Comparison of ENCODE assay signal across 17 cellular contexts in genomic region chr1:119879517-119879916, GRCh38. TPM values are rescaled to one million over a fixed set of nuclear protein-coding genes. Genes with fewer than 3 reads are reported as not detected.
DNase-seq lines count a peak whose midpoint lies in the region; ATAC-seq, FAIRE-seq and TF ChIP-seq lines count a peak whose summit lies in the region.
"Not testable (repeated sequence)": the region's sequence is repeated elsewhere in the genome, so short reads cannot be mapped to it uniquely, and the experiment has no call there.
"Had no signal": no experiment of that assay in that cellular context is flagged by ENCODE, and none has a peak within 500 bp of the region (broad histone marks: within the 10 kb centered on the region; RNA-seq: fewer than 3 reads in every experiment).

No MANE protein-coding gene starts in this region.

- FAIRE-seq in endothelial cell of umbilical vein (lab: Jason Lieb, UNC), result not testable (repeated sequence)

- H3K4me2 ChIP-seq in endothelial cell of umbilical vein (ENCODE audit: insufficient read depth, low read length), result not testable (repeated sequence)

- not testable (repeated sequence) for H3K27ac Mint-ChIP-seq in activated CD4-positive, alpha-beta T cell treated with anti-CD3 and anti-CD28 coated beads, Interleukin-2, amount 10 ng/mL, durations not matched to agents 24 days and 14 days
- H3K27ac Mint-ChIP-seq in mesothelial cell of epicardium (peak overlapping the region; percentile 3), nephron (peak overlapping the region in 2 of 3 experiments; percentile 1 to 19), type B pancreatic cell (peak overlapping the region; percentile 15)

- H3K4me3 ChIP-seq in endothelial cell of umbilical vein (replicated peaks in 1 of 3; ENCODE audit: insufficient read depth in 1 of 3, low read depth in 1 of 3, low read length in 3 of 3); right lobe of liver: not testable (repeated sequence)

- not testable (repeated sequence) for H2AFZ ChIP-seq in endothelial cell of umbilical vein (ENCODE audit: low read depth, low read length)

- peaks cover 23% of the 10 kb centered on the region for H3K27me3 Mint-ChIP-seq in activated CD4-positive, alpha-beta T cell treated with anti-CD3 and anti-CD28 coated beads, Interleukin-2, amount 10 ng/mL, durations not matched to agents 24 days and 14 days
- H3K27me3 Mint-ChIP-seq in mesothelial cell of epicardium (ENCODE audit: low read depth); nephron (ENCODE audit: low read depth); type B pancreatic cell: not testable (repeated sequence)

- H3K9me3 Mint-ChIP-seq in activated CD4-positive, alpha-beta T cell treated with anti-CD3 and anti-CD28 coated beads, Interleukin-2, amount 10 ng/mL, durations not matched to agents 24 days and 14 days; mesothelial cell of epicardium; nephron; type B pancreatic cell: not testable (repeated sequence)

- not testable (repeated sequence) for H3K4me3 Mint-ChIP-seq in activated CD4-positive, alpha-beta T cell treated with anti-CD3 and anti-CD28 coated beads, Interleukin-2, amount 10 ng/mL, durations not matched to agents 24 days and 14 days; mesothelial cell of epicardium; nephron; type B pancreatic cell

- CTCF ChIA-PET in endothelial cell of umbilical vein (lab: Charles Lee), result interaction anchor here (0.5 to 2.0 kb wide), 2 partner anchors 10 to 65 kb away, joined by 3 to 12 read pairs; no protein-coding TSS in a partner anchor

- H3K9me1 ChIP-seq in endothelial cell of umbilical vein (replicated peaks; ENCODE audit: control insufficient read depth, extremely low read depth, insufficient read depth, low read length), result not testable (repeated sequence)

- not testable (repeated sequence) for TF ChIP-seq CTCF in endothelial cell of umbilical vein (IDR thresholded peaks at IDR 0.05; ENCODE audit: extremely low read depth in 1 of 2, insufficient read depth in 1 of 2, low read depth in 1 of 2, low read length in 2 of 2); right lobe of liver (IDR thresholded peaks at IDR 0.05); mesothelial cell of epicardium (IDR thresholded peaks at IDR 0.05; ENCODE audit: unreplicated experiment); nephron (IDR thresholded peaks at IDR 0.05; ENCODE audit: unreplicated experiment in 3 of 3); type B pancreatic cell (conservative IDR thresholded peaks at IDR 0.05)

- not testable (repeated sequence) for H3K36me3 ChIP-seq in endothelial cell of umbilical vein (ENCODE audit: control insufficient read depth in 2 of 2, extremely low read depth in 1 of 2, insufficient read depth in 2 of 2, low read length in 2 of 2); right lobe of liver

- not testable (repeated sequence) for H3K79me2 ChIP-seq in endothelial cell of umbilical vein (ENCODE audit: control insufficient read depth, insufficient read depth, low read length)

- H3K27ac ChIP-seq in endothelial cell of umbilical vein (ENCODE audit: insufficient read depth, low read depth, low read length); right lobe of liver: not testable (repeated sequence)

- H3K9ac ChIP-seq in endothelial cell of umbilical vein (replicated peaks; ENCODE audit: extremely low read depth, insufficient read depth, low read length), result not testable (repeated sequence)

- H3K4me1 Mint-ChIP-seq in activated CD4-positive, alpha-beta T cell treated with anti-CD3 and anti-CD28 coated beads, Interleukin-2, amount 10 ng/mL, durations not matched to agents 24 days and 14 days; type B pancreatic cell (ENCODE audit: unreplicated experiment): not testable (repeated sequence)
- H3K4me1 Mint-ChIP-seq in mesothelial cell of epicardium (peaks cover 21% of the 10 kb centered on the region), nephron (peaks cover 20% of the 10 kb centered on the region)

- DNase-seq in Ammon's horn (ENCODE audit: low spot score), result peak; percentile 12
- peak; percentile 47 for DNase-seq in activated CD4-positive, alpha-beta T cell treated with anti-CD3 and anti-CD28 coated beads, Interleukin-2, amount 10 ng/mL, durations not matched to agents 24 days and 14 days
- DNase-seq in endothelial cell of umbilical vein (ENCODE audit: low read depth, low spot score); left lobe of liver (ENCODE audit: low spot score); right lobe of liver; mesothelial cell of epicardium (ENCODE audit: low spot score in 2 of 2, unreplicated experiment in 2 of 2); type B pancreatic cell (ENCODE audit: extremely low spot score, unreplicated experiment): not testable (repeated sequence)

- not testable (repeated sequence) for BruUV-seq in endothelial cell of umbilical vein (replicated peaks; lab: Mats Ljungman, UMichigan)

- not testable (repeated sequence) for H3K36me3 Mint-ChIP-seq in activated CD4-positive, alpha-beta T cell treated with anti-CD3 and anti-CD28 coated beads, Interleukin-2, amount 10 ng/mL, durations not matched to agents 24 days and 14 days (ENCODE audit: low read depth); mesothelial cell of epicardium; nephron (ENCODE audit: low read depth); type B pancreatic cell

- H3K9me3 ChIP-seq in endothelial cell of umbilical vein (replicated peaks; ENCODE audit: control insufficient read depth, insufficient read depth, low read length); right lobe of liver: not testable (repeated sequence)

- POLR2A ChIA-PET in endothelial cell of umbilical vein (lab: Charles Lee), result not testable (repeated sequence)

- dilution Hi-C loops in endothelial cell of umbilical vein (cut with MboI; ENCODE audit: extremely low pct_ligation_motif_present, low sequenced_read_pairs), result not testable (repeated sequence)

- ATAC-seq in left lobe of liver (peak; percentile 80), right lobe of liver (peak; percentile 28 to 85 (median 50))

- intact Hi-C loops in activated CD4-positive, alpha-beta T cell treated with anti-CD3 and anti-CD28 coated beads, Interleukin-2, amount 10 ng/mL, durations not matched to agents 24 days and 14 days (cut with micrococcal nuclease), result loop anchor here (10.0 kb wide), 2 partner anchors 75 to 135 kb away; no protein-coding TSS in a partner anchor
- intact Hi-C loops in endothelial cell of umbilical vein (cut with micrococcal nuclease) (loop anchor here (10.0 kb wide), 1 partner anchor 265 kb away; no protein-coding TSS in a partner anchor), right lobe of liver (cut with DNase I) (loop anchor here in 1 of 2 donors (10.0 kb wide), 1 partner anchor 135 kb away; no protein-coding TSS in a partner anchor)

- H4K20me1 ChIP-seq in endothelial cell of umbilical vein (replicated peaks; ENCODE audit: control insufficient read depth, extremely low read depth, insufficient read depth, low read length), result not testable (repeated sequence)

- TF ChIP-seq POLR2A in endothelial cell of umbilical vein (IDR thresholded peaks at IDR 0.05; ENCODE audit: low read depth, low read length); right lobe of liver (IDR thresholded peaks at IDR 0.05): not testable (repeated sequence)

- peaks cover 17 to 30% of the 10 kb centered on the region in 2 experiments for H3K27me3 ChIP-seq in endothelial cell of umbilical vein (ENCODE audit: control insufficient read depth in 2 of 2, insufficient read depth in 2 of 2, low read length in 2 of 2)
- not testable (repeated sequence) for H3K27me3 ChIP-seq in right lobe of liver

- not testable (repeated sequence) for H3K4me1 ChIP-seq in endothelial cell of umbilical vein (ENCODE audit: control insufficient read depth, extremely low read depth, insufficient read depth, low read length); right lobe of liver

- WGBS in right lobe of liver (ENCODE audit: insufficient coverage, low coverage, low lambda C conversion rate, missing lambda C conversion rate), result 58% methylated on average over 4 of the region's 7 CpGs

TF ChIP-seq in endothelial cell of umbilical vein, 7 proteins besides CTCF, POLR2A, EP300 and RAD21:
- TF ChIP-seq EZH2 (IDR thresholded peaks at IDR 0.05; ENCODE audit: borderline replicate concordance, low read depth, low read length, severe bottlenecking), result peak; percentile 6

RNA-seq across cellular contexts. Expression of gene ADAM30, which starts 16.8 kb away (rescaled TPM):
- total RNA-seq in activated CD4-positive, alpha-beta T cell treated with anti-CD3 and anti-CD28 coated beads, Interleukin-2, amount 10 ng/mL, durations not matched to agents 24 days and 14 days, result not detected in 2 replicates
- total RNA-seq in endothelial cell of umbilical vein, result not detected in 2 replicates
- not detected in 2 replicates for polyA plus RNA-seq in endothelial cell of umbilical vein
- not detected in 2 replicates for polyA plus RNA-seq in endothelial cell of umbilical vein (2011; cell fraction: cytosol; rRNA removed)
- not detected in 2 replicates for polyA plus RNA-seq in endothelial cell of umbilical vein (2011; cell fraction: nucleus; rRNA removed)
- not detected in 2 replicates for polyA plus RNA-seq in endothelial cell of umbilical vein (2012)
- not detected in 2 replicates for polyA minus RNA-seq in endothelial cell of umbilical vein
- polyA minus RNA-seq in endothelial cell of umbilical vein (2011; cell fraction: cytosol; rRNA and poly(A)+ RNA removed), result not detected
- polyA minus RNA-seq in endothelial cell of umbilical vein (2011; cell fraction: nucleus; rRNA and poly(A)+ RNA removed), result not detected in 2 replicates
- not detected for total RNA-seq in left lobe of liver
- not detected for total RNA-seq in right lobe of liver
- total RNA-seq in mesothelial cell of epicardium, result 0.07 TPM in 1 of 3 replicates, not detected in the others
- not detected in 2 replicates for total RNA-seq in type B pancreatic cell (ENCODE audit: low replicate concordance)
- total RNA-seq: A172; CD4-positive, alpha-beta memory T cell; CD4-positive, CD25-positive, alpha-beta regulatory T cell; CD8-positive, alpha-beta memory T cell; Daoy; G401; GM12878 had no signal
- polyA plus RNA-seq: A549; CD14-positive monocyte; CD4-positive, alpha-beta memory T cell; CD4-positive, CD25-positive, alpha-beta regulatory T cell; CD8-positive, alpha-beta memory T cell; GM12878 had no signal
